Comparison of ENCODE assay signal across 2 cellular contexts in the genomic region with DNA sequence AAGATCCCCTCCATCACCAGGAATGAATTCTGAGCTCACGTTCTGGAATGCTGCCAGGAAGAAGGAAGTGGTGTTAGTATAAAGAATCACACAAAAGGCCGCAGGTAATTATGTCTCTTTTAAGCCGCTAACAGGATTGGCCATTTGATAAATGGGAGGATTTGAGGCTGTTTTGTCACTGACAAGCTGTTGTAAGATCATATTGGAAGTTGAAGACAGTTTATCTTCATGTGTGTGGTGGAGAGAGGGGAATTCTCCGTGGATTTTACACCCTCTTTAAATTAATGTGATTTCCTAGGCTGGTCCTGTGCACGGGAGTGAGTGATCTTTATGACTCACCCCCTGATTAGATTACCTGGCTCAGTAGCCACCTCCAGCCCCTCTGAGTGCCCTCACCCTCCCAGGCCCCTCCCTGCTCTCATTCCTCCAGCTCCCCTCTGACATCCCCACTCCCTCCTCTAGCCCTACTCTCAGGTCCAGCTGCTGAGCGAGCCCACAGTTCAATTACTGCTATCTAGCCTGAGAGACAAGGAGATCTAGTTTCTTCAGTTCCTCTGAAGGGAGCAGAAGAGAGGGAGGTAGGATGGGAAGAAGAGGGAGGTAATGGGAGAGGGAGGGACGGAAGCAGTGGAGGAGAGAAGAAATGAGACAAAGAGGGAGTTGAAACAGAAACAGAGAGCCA.
A peak's percentile ranks its signal among the peaks of the same experiment; 100 is the strongest.
TF ChIP-seq lines count a peak whose summit lies in the region.

No MANE protein-coding gene starts in this region.

TF ChIP-seq in A549, 52 proteins besides CTCF, POLR2A, EP300 and RAD21 (continued from another document):
- TF ChIP-seq, protein P1, sequence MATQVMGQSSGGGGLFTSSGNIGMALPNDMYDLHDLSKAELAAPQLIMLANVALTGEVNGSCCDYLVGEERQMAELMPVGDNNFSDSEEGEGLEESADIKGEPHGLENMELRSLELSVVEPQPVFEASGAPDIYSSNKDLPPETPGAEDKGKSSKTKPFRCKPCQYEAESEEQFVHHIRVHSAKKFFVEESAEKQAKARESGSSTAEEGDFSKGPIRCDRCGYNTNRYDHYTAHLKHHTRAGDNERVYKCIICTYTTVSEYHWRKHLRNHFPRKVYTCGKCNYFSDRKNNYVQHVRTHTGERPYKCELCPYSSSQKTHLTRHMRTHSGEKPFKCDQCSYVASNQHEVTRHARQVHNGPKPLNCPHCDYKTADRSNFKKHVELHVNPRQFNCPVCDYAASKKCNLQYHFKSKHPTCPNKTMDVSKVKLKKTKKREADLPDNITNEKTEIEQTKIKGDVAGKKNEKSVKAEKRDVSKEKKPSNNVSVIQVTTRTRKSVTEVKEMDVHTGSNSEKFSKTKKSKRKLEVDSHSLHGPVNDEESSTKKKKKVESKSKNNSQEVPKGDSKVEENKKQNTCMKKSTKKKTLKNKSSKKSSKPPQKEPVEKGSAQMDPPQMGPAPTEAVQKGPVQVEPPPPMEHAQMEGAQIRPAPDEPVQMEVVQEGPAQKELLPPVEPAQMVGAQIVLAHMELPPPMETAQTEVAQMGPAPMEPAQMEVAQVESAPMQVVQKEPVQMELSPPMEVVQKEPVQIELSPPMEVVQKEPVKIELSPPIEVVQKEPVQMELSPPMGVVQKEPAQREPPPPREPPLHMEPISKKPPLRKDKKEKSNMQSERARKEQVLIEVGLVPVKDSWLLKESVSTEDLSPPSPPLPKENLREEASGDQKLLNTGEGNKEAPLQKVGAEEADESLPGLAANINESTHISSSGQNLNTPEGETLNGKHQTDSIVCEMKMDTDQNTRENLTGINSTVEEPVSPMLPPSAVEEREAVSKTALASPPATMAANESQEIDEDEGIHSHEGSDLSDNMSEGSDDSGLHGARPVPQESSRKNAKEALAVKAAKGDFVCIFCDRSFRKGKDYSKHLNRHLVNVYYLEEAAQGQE (IDR thresholded peaks at IDR 0.05): peak; percentile 82
- TF ChIP-seq RNF2 (IDR thresholded peaks at IDR 0.05; ENCODE audit: borderline replicate concordance, low read depth) (no peak), ZNF302 (CRISPR knock-in tag; IDR thresholded peaks at IDR 0.05) (no peak)

TF ChIP-seq in K562, 482 proteins besides CTCF, POLR2A, EP300 and RAD21 (continued from another document):
- TF ChIP-seq, protein P2, sequence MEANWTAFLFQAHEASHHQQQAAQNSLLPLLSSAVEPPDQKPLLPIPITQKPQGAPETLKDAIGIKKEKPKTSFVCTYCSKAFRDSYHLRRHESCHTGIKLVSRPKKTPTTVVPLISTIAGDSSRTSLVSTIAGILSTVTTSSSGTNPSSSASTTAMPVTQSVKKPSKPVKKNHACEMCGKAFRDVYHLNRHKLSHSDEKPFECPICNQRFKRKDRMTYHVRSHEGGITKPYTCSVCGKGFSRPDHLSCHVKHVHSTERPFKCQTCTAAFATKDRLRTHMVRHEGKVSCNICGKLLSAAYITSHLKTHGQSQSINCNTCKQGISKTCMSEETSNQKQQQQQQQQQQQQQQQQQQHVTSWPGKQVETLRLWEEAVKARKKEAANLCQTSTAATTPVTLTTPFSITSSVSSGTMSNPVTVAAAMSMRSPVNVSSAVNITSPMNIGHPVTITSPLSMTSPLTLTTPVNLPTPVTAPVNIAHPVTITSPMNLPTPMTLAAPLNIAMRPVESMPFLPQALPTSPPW (CRISPR knock-in tag; IDR thresholded peaks at IDR 0.05): 0 out of 2 replicates have a peak, but pooled peaks have one; percentile 4
- TF ChIP-seq MIER1 (IDR thresholded peaks at IDR 0.05; ENCODE audit: low read depth): peak; percentile 79; the same call in 1 of the 2 replicates
